In genomic region chr13:98622926-98623325, GRCh38 we compare ENCODE assay signal across 19 cellular contexts.
"Had no signal": no experiment of that assay in that cellular context is flagged by ENCODE, and none has a peak within 500 bp of the region (broad histone marks: within the 10 kb centered on the region; RNA-seq: fewer than 3 reads in every experiment).

No MANE protein-coding gene starts in this region.

- H3K27me3 ChIP-seq: body of pancreas had no signal

- ATAC-seq: activated CD8-positive, alpha-beta memory T cell treated with anti-CD3 and anti-CD28 coated beads, Interleukin-2, amount 10 ng/mL, durations not matched to agents 7 days and 5 days; activated T-helper 17 cell treated with anti-CD3 and anti-CD28 coated beads, Interleukin-2, amount 50 U/mL, for 72 hours; body of pancreas; lower lobe of right lung; sciatic nerve; stimulated activated memory B cell treated with anti-CD40 and anti-IgM and Interleukin-4, amounts not matched to agents 10 μg/mL and 1 μg/mL and 100 μg/mL, for 72 hours had no signal

- H3K36me3 Mint-ChIP-seq: activated CD8-positive, alpha-beta memory T cell treated with anti-CD3 and anti-CD28 coated beads, Interleukin-2, amount 10 ng/mL, durations not matched to agents 7 days and 5 days; activated naive CD8-positive, alpha-beta T cell treated with anti-CD3 and anti-CD28 coated beads, Interleukin-2, amount 10 ng/mL, durations not matched to agents 7 days and 5 days; stimulated activated memory B cell treated with anti-CD40 and anti-IgM and Interleukin-4, amounts not matched to agents 10 μg/mL and 1 μg/mL and 100 μg/mL, for 72 hours had no signal

- H3K4me1 Mint-ChIP-seq: activated CD4-positive, alpha-beta memory T cell treated with anti-CD3 and anti-CD28 coated beads, Interleukin-2, amount 10 ng/mL, durations not matched to agents 7 days and 5 days; activated CD8-positive, alpha-beta memory T cell treated with anti-CD3 and anti-CD28 coated beads, Interleukin-2, amount 10 ng/mL, durations not matched to agents 7 days and 5 days; activated naive CD8-positive, alpha-beta T cell treated with anti-CD3 and anti-CD28 coated beads, Interleukin-2, amount 10 ng/mL, durations not matched to agents 7 days and 5 days had no signal

- H3K27ac ChIP-seq: body of pancreas, lower lobe of right lung had no signal

- H3K4me3 Mint-ChIP-seq: activated CD4-positive, alpha-beta memory T cell treated with anti-CD3 and anti-CD28 coated beads, Interleukin-2, amount 10 ng/mL, durations not matched to agents 7 days and 5 days; activated CD8-positive, alpha-beta memory T cell treated with anti-CD3 and anti-CD28 coated beads, Interleukin-2, amount 10 ng/mL, durations not matched to agents 7 days and 5 days; activated naive CD8-positive, alpha-beta T cell treated with anti-CD3 and anti-CD28 coated beads, Interleukin-2, amount 10 ng/mL, durations not matched to agents 7 days and 5 days; activated T-helper 17 cell treated with anti-CD3 and anti-CD28 coated beads, Interleukin-2, amount 50 U/mL, for 72 hours; nephron progenitor cell; stimulated activated memory B cell treated with anti-CD40 and anti-IgM and Interleukin-4, amounts not matched to agents 10 μg/mL and 1 μg/mL and 100 μg/mL, for 72 hours had no signal

- H3K27ac Mint-ChIP-seq: activated CD4-positive, alpha-beta memory T cell treated with anti-CD3 and anti-CD28 coated beads, Interleukin-2, amount 10 ng/mL, durations not matched to agents 7 days and 5 days; activated CD8-positive, alpha-beta memory T cell treated with anti-CD3 and anti-CD28 coated beads, Interleukin-2, amount 10 ng/mL, durations not matched to agents 7 days and 5 days; activated naive CD8-positive, alpha-beta T cell treated with anti-CD3 and anti-CD28 coated beads, Interleukin-2, amount 10 ng/mL, durations not matched to agents 7 days and 5 days; activated T-helper 17 cell treated with anti-CD3 and anti-CD28 coated beads, Interleukin-2, amount 50 U/mL, for 72 hours; stimulated activated memory B cell treated with anti-CD40 and anti-IgM and Interleukin-4, amounts not matched to agents 10 μg/mL and 1 μg/mL and 100 μg/mL, for 72 hours had no signal

- H3K4me1 ChIP-seq: body of pancreas, lower lobe of right lung had no signal

- DNase-seq: activated CD4-positive, alpha-beta memory T cell treated with anti-CD3 and anti-CD28 coated beads, Interleukin-2, amount 10 ng/mL, durations not matched to agents 7 days and 5 days; activated CD4-positive, alpha-beta T cell treated with anti-CD3 and anti-CD28 coated beads for 48 hours; activated CD4-positive, CD25-positive, alpha-beta regulatory T cell; activated CD8-positive, alpha-beta memory T cell treated with anti-CD3 and anti-CD28 coated beads, Interleukin-2, amount 10 ng/mL, durations not matched to agents 7 days and 5 days; activated naive CD4-positive, alpha-beta T cell; activated naive CD8-positive, alpha-beta T cell treated with anti-CD3 and anti-CD28 coated beads, Interleukin-2, amount 10 ng/mL, durations not matched to agents 7 days and 5 days; body of pancreas; central memory CD4-positive, alpha-beta T cell; erythroblast; foreskin melanocyte; lower lobe of right lung; nephron progenitor cell; nucleus accumbens; stimulated activated CD4-positive, alpha-beta T cell treated with anti-CD3 and anti-CD28 coated beads, Interleukin-4, amount 100 ng/mL, for 4 hours; T1000 had no signal

- H3K4me3 ChIP-seq: body of pancreas, coronary artery, lower lobe of right lung had no signal

- H3K9me3 Mint-ChIP-seq: activated CD4-positive, alpha-beta memory T cell treated with anti-CD3 and anti-CD28 coated beads, Interleukin-2, amount 10 ng/mL, durations not matched to agents 7 days and 5 days; activated naive CD8-positive, alpha-beta T cell treated with anti-CD3 and anti-CD28 coated beads, Interleukin-2, amount 10 ng/mL, durations not matched to agents 7 days and 5 days; activated T-helper 17 cell treated with anti-CD3 and anti-CD28 coated beads, Interleukin-2, amount 50 U/mL, for 72 hours; nephron progenitor cell; stimulated activated memory B cell treated with anti-CD40 and anti-IgM and Interleukin-4, amounts not matched to agents 10 μg/mL and 1 μg/mL and 100 μg/mL, for 72 hours had no signal

- H3K27me3 Mint-ChIP-seq: activated T-helper 17 cell treated with anti-CD3 and anti-CD28 coated beads, Interleukin-2, amount 50 U/mL, for 72 hours; stimulated activated memory B cell treated with anti-CD40 and anti-IgM and Interleukin-4, amounts not matched to agents 10 μg/mL and 1 μg/mL and 100 μg/mL, for 72 hours had no signal

- H3K9me3 ChIP-seq: body of pancreas, lower lobe of right lung had no signal

- H3K36me3 ChIP-seq: lower lobe of right lung had no signal
